13 cellular contexts compared by ENCODE assay signal in genomic region chr22:37169947-37170688, GRCh38. TPM values are rescaled to one million over a fixed set of nuclear protein-coding genes. Genes with fewer than 3 reads are reported as not detected.
DNase-seq lines count a peak whose midpoint lies in the region; ATAC-seq and TF ChIP-seq lines count a peak whose summit lies in the region.
"Had no signal": no experiment of that assay in that cellular context is flagged by ENCODE, and none has a peak within 500 bp of the region (broad histone marks: within the 10 kb centered on the region; RNA-seq: fewer than 3 reads in every experiment).

No MANE protein-coding gene starts in this region.

- H3K4me3 ChIP-seq in CD8-positive, alpha-beta memory T cell (ENCODE audit: low read length): no peak overlapping the region
- no peak overlapping the region for H3K4me3 ChIP-seq in HEK293 (ENCODE audit: low read depth, low read length)

- TF ChIP-seq CTCF in HEK293 (tag by site-specific recombination; IDR thresholded peaks at IDR 0.05): no peak

- H3K9me3 Mint-ChIP-seq in CD8-positive, alpha-beta memory T cell: no peaks in the 10 kb centered on the region
- no peaks in the 10 kb centered on the region for H3K9me3 Mint-ChIP-seq in central memory CD8-positive, alpha-beta T cell
- H3K9me3 Mint-ChIP-seq in natural killer cell treated with Interleukin-12 subunit alpha and Interleukin-12 subunit beta and Interleukin-15 and Interleukin-18, amount 100 ng/mL, for 72 hours: no peaks in the 10 kb centered on the region

- H3K36me3 ChIP-seq in CD8-positive, alpha-beta memory T cell (ENCODE audit: insufficient read depth, low read length): no peaks in the 10 kb centered on the region
- no peaks in the 10 kb centered on the region for H3K36me3 ChIP-seq in HEK293 (ENCODE audit: control insufficient read depth in 2 of 2, insufficient read depth in 1 of 2, low read length in 2 of 2)

- H3K27ac ChIP-seq in CD8-positive, alpha-beta memory T cell (ENCODE audit: low read depth, low read length): peak overlapping the region; percentile 35
- no peak overlapping the region for H3K27ac ChIP-seq in HEK293 (ENCODE audit: extremely low read depth, low read depth, low read length)

- POLR2A ChIA-PET in CD8-positive, alpha-beta memory T cell (lab: Charles Lee): interaction anchor here (0.6 to 1.3 kb wide), 3 partner anchors 14 to 27 kb away, joined by 3 to 4 read pairs (median 3); no protein-coding TSS in a partner anchor
- POLR2A ChIA-PET in HEK293 (lab: Yijun Ruan, JAX): no interaction called here

- H3K27me3 Mint-ChIP-seq in CD8-positive, alpha-beta memory T cell: no peaks in the 10 kb centered on the region
- H3K27me3 Mint-ChIP-seq in central memory CD8-positive, alpha-beta T cell: no peaks in the 10 kb centered on the region
- H3K27me3 Mint-ChIP-seq in natural killer cell treated with Interleukin-12 subunit alpha and Interleukin-12 subunit beta and Interleukin-15 and Interleukin-18, amount 100 ng/mL, for 72 hours: no peaks in the 10 kb centered on the region

- ATAC-seq in central memory CD8-positive, alpha-beta T cell (replicated peaks; ENCODE audit: extremely low read depth, poor library complexity, severe bottlenecking): no peak
- ATAC-seq in natural killer cell treated with Interleukin-12 subunit alpha and Interleukin-12 subunit beta and Interleukin-15 and Interleukin-18, amount 100 ng/mL, for 72 hours: no peak
- no peak for ATAC-seq in GM19328 (IDR thresholded peaks at IDR 0.05; ENCODE audit: unreplicated experiment)

- H3K4me1 Mint-ChIP-seq in CD8-positive, alpha-beta memory T cell: peaks cover 73 to 89% (median 88%) of the 10 kb centered on the region in 3 donors
- peaks cover 79% of the 10 kb centered on the region for H3K4me1 Mint-ChIP-seq in central memory CD8-positive, alpha-beta T cell
- peaks cover 45 to 47% of the 10 kb centered on the region in 2 donors for H3K4me1 Mint-ChIP-seq in natural killer cell treated with Interleukin-12 subunit alpha and Interleukin-12 subunit beta and Interleukin-15 and Interleukin-18, amount 100 ng/mL, for 72 hours (ENCODE audit: low read depth in 2 of 2)

- H3K27me3 ChIP-seq in CD8-positive, alpha-beta memory T cell (ENCODE audit: insufficient read depth, low read length, poor library complexity, severe bottlenecking): no peaks in the 10 kb centered on the region

- CTCF ChIA-PET in CD8-positive, alpha-beta memory T cell (lab: Charles Lee): interaction anchor here (0.6 to 1.2 kb wide), 4 partner anchors 10 to 30 kb away, joined by 3 to 9 read pairs (median 5); no protein-coding TSS in a partner anchor
- CTCF ChIA-PET in HEK293 (lab: Yijun Ruan, JAX): no interaction called here

- H3K4me3 Mint-ChIP-seq in CD8-positive, alpha-beta memory T cell: peak overlapping the region; percentile 16 to 95 (median 89)
- peak overlapping the region; percentile 85 for H3K4me3 Mint-ChIP-seq in central memory CD8-positive, alpha-beta T cell
- no peak overlapping the region for H3K4me3 Mint-ChIP-seq in natural killer cell treated with Interleukin-12 subunit alpha and Interleukin-12 subunit beta and Interleukin-15 and Interleukin-18, amount 100 ng/mL, for 72 hours

- no peaks in the 10 kb centered on the region for H3K9me3 ChIP-seq in CD8-positive, alpha-beta memory T cell (ENCODE audit: low read length)
- H3K9me3 ChIP-seq in HEK293 (ENCODE audit: control insufficient read depth, insufficient read depth, low read depth, low read length): no peaks in the 10 kb centered on the region
- H3K9me3 ChIP-seq: Caco-2 had no signal

- peak in 1 of 5 donors; percentile 33 for DNase-seq in CD8-positive, alpha-beta memory T cell
- no peak for DNase-seq in central memory CD8-positive, alpha-beta T cell (ENCODE audit: low spot score in 2 of 2)
- DNase-seq in natural killer cell treated with Interleukin-12 subunit alpha and Interleukin-12 subunit beta and Interleukin-15 and Interleukin-18, amount 100 ng/mL, for 72 hours (ENCODE audit: low spot score): peak; percentile 28
- DNase-seq in Kasumi-1 (lab: John Stamatoyannopoulos, UW) (no peak), NCI-H2081 (lab: John Stamatoyannopoulos, UW) (no peak)
- DNase-seq: activated CD4-positive, alpha-beta T cell treated with anti-CD3 and anti-CD28 coated beads for 48 hours; cortex of kidney; NCI-H2107; retina had no signal

- H3K27ac Mint-ChIP-seq in CD8-positive, alpha-beta memory T cell: peak overlapping the region; percentile 80 to 98 (median 98)
- H3K27ac Mint-ChIP-seq in central memory CD8-positive, alpha-beta T cell (ENCODE audit: low read depth): peak overlapping the region; percentile 83
- peak overlapping the region in 1 of 2 donors; percentile 94 for H3K27ac Mint-ChIP-seq in natural killer cell treated with Interleukin-12 subunit alpha and Interleukin-12 subunit beta and Interleukin-15 and Interleukin-18, amount 100 ng/mL, for 72 hours

- peaks cover 0 to 54% (median 19%) of the 10 kb centered on the region in 3 donors for H3K36me3 Mint-ChIP-seq in CD8-positive, alpha-beta memory T cell
- H3K36me3 Mint-ChIP-seq in central memory CD8-positive, alpha-beta T cell (ENCODE audit: insufficient read depth): peaks cover 15% of the 10 kb centered on the region
- no peaks in the 10 kb centered on the region for H3K36me3 Mint-ChIP-seq in natural killer cell treated with Interleukin-12 subunit alpha and Interleukin-12 subunit beta and Interleukin-15 and Interleukin-18, amount 100 ng/mL, for 72 hours

- peaks cover 56% of the 10 kb centered on the region for H3K4me1 ChIP-seq in CD8-positive, alpha-beta memory T cell (ENCODE audit: insufficient read depth, low read length)
- no peaks in the 10 kb centered on the region for H3K4me1 ChIP-seq in HEK293 (ENCODE audit: control insufficient read depth, insufficient read depth, low read length)

TF ChIP-seq in HEK293, 187 proteins besides CTCF, POLR2A, EP300 and RAD21:
- no peak for TF ChIP-seq ZNF677 (tag by site-specific recombination; IDR thresholded peaks at IDR 0.05)
- TF ChIP-seq ZNF366 (tag by site-specific recombination; conservative IDR thresholded peaks at IDR 0.05): peak; percentile 94
- no peak for TF ChIP-seq ZNF2 (tag by site-specific recombination; IDR thresholded peaks at IDR 0.05)
- peak; percentile 28; the same call in 1 of the 2 replicates for TF ChIP-seq GLIS2 (tag by site-specific recombination; IDR thresholded peaks at IDR 0.05)
- TF ChIP-seq ZBTB48 (tag by site-specific recombination; IDR thresholded peaks at IDR 0.05): no peak
- no peak for TF ChIP-seq ZBTB49 (tag by site-specific recombination; IDR thresholded peaks at IDR 0.05; ENCODE audit: low read depth)
- TF ChIP-seq ZBTB17 (tag by site-specific recombination; IDR thresholded peaks at IDR 0.05): 0 out of 2 replicates have a peak, but pooled peaks have one; percentile 26
- TF ChIP-seq ZNF175 (tag by site-specific recombination; IDR thresholded peaks at IDR 0.05): no peak

RNA-seq across cellular contexts. Expression of gene C1QTNF6, which starts 17.9 kb away (rescaled TPM):
- 1 to 10 TPM; 3.6 to 4.3 TPM for total RNA-seq in CD8-positive, alpha-beta memory T cell
- polyA plus RNA-seq in CD8-positive, alpha-beta memory T cell: 1.8 TPM
- 1 to 10 TPM; 1.3 to 3.9 TPM for total RNA-seq in natural killer cell treated with Interleukin-12 subunit alpha and Interleukin-12 subunit beta and Interleukin-15 and Interleukin-18, amount 100 ng/mL, for 72 hours

RNA-seq across cellular contexts. Expression of gene IL2RB, which starts 20.4 kb away (rescaled TPM):
- total RNA-seq in CD8-positive, alpha-beta memory T cell: 100 to 1,000 TPM; 238 to 243 TPM
- 459 TPM for polyA plus RNA-seq in CD8-positive, alpha-beta memory T cell
- 100 to 1,000 TPM; 508 to 635 TPM for total RNA-seq in natural killer cell treated with Interleukin-12 subunit alpha and Interleukin-12 subunit beta and Interleukin-15 and Interleukin-18, amount 100 ng/mL, for 72 hours
- total RNA-seq: Caco-2 had no signal

RNA-seq across cellular contexts. Expression of gene SSTR3, which starts 42.2 kb away (rescaled TPM):
- total RNA-seq in CD8-positive, alpha-beta memory T cell: under 1 TPM; 0.24 to 0.62 TPM
- polyA plus RNA-seq in CD8-positive, alpha-beta memory T cell: 0.59 TPM
- total RNA-seq in natural killer cell treated with Interleukin-12 subunit alpha and Interleukin-12 subunit beta and Interleukin-15 and Interleukin-18, amount 100 ng/mL, for 72 hours: under 1 TPM; 0.11 to 0.29 TPM
- total RNA-seq: Caco-2, subcutaneous adipose tissue had no signal
